13 cellular contexts compared by ENCODE assay signal in genomic region chr4:97500423-97500822, GRCh38.
A peak's percentile ranks its signal among the peaks of the same experiment; 100 is the strongest.
DNase-seq lines count a peak whose midpoint lies in the region; ATAC-seq lines count a peak whose summit lies in the region.
"Had no signal": no experiment of that assay in that cellular context is flagged by ENCODE, and none has a peak within 500 bp of the region (broad histone marks: within the 10 kb centered on the region; RNA-seq: fewer than 3 reads in every experiment).

No MANE protein-coding gene starts in this region.

- no peaks in the 10 kb centered on the region for H3K36me3 Mint-ChIP-seq in activated T-helper 17 cell treated with anti-CD3 and anti-CD28 coated beads, Interleukin-2, amount 50 U/mL, for 72 hours (ENCODE audit: low read depth)
- H3K36me3 Mint-ChIP-seq in effector memory CD8-positive, alpha-beta T cell (ENCODE audit: insufficient read depth), result no peaks in the 10 kb centered on the region
- H3K36me3 Mint-ChIP-seq: T-cell had no signal

- H3K27me3 Mint-ChIP-seq in activated T-helper 17 cell treated with anti-CD3 and anti-CD28 coated beads, Interleukin-2, amount 50 U/mL, for 72 hours, result no peaks in the 10 kb centered on the region
- H3K27me3 Mint-ChIP-seq in effector memory CD8-positive, alpha-beta T cell, result no peaks in the 10 kb centered on the region
- H3K27me3 Mint-ChIP-seq: T-cell had no signal

- no peaks in the 10 kb centered on the region for H3K9me3 Mint-ChIP-seq in activated T-helper 17 cell treated with anti-CD3 and anti-CD28 coated beads, Interleukin-2, amount 50 U/mL, for 72 hours
- no peaks in the 10 kb centered on the region for H3K9me3 Mint-ChIP-seq in effector memory CD8-positive, alpha-beta T cell

- no peak overlapping the region for H3K27ac Mint-ChIP-seq in activated T-helper 17 cell treated with anti-CD3 and anti-CD28 coated beads, Interleukin-2, amount 50 U/mL, for 72 hours
- H3K27ac Mint-ChIP-seq in effector memory CD8-positive, alpha-beta T cell, result no peak overlapping the region
- H3K27ac Mint-ChIP-seq: HFFc6, T-cell had no signal

- no peak overlapping the region for H3K4me3 Mint-ChIP-seq in activated T-helper 17 cell treated with anti-CD3 and anti-CD28 coated beads, Interleukin-2, amount 50 U/mL, for 72 hours
- H3K4me3 Mint-ChIP-seq in effector memory CD8-positive, alpha-beta T cell, result no peak overlapping the region
- H3K4me3 Mint-ChIP-seq: HFFc6, T-cell had no signal

- DNase-seq in dermis blood vessel endothelial cell (no peak), ureter (ENCODE audit: low spot score) (no peak)
- DNase-seq in effector memory CD8-positive, alpha-beta T cell, result no peak
- DNase-seq: AML-193; GDM1; HFFc6; stimulated activated naive CD8-positive, alpha-beta T cell treated with anti-CD3 and anti-CD28 coated beads, Interleukin-15, Interleukin-2, amounts not matched to agents 100 U/mL and 50 U/mL, for 24 hours; T-cell had no signal

- H3K4me1 Mint-ChIP-seq in activated T-helper 17 cell treated with anti-CD3 and anti-CD28 coated beads, Interleukin-2, amount 50 U/mL, for 72 hours, result no peaks in the 10 kb centered on the region
- no peaks in the 10 kb centered on the region for H3K4me1 Mint-ChIP-seq in effector memory CD8-positive, alpha-beta T cell (ENCODE audit: low read depth in 2 of 2)
- H3K4me1 Mint-ChIP-seq: T-cell had no signal

- peak; percentile 89 for ATAC-seq in GM18517 (IDR thresholded peaks at IDR 0.05; ENCODE audit: unreplicated experiment)
- ATAC-seq in GM21360 (IDR thresholded peaks at IDR 0.05; ENCODE audit: unreplicated experiment), result peak; percentile 91
- ATAC-seq in HG02970 (IDR thresholded peaks at IDR 0.05; ENCODE audit: low FRiP score, unreplicated experiment), result peak; percentile 99
- peak; percentile 99 for ATAC-seq in HG03571 (IDR thresholded peaks at IDR 0.05; ENCODE audit: unreplicated experiment)
- no peak for ATAC-seq in activated T-helper 17 cell treated with anti-CD3 and anti-CD28 coated beads, Interleukin-2, amount 50 U/mL, for 72 hours (replicated peaks)
- ATAC-seq in effector memory CD8-positive, alpha-beta T cell (replicated peaks), result no peak
- ATAC-seq: stimulated activated naive CD8-positive, alpha-beta T cell treated with anti-CD3 and anti-CD28 coated beads, Interleukin-15, Interleukin-2, amounts not matched to agents 100 U/mL and 50 U/mL, for 24 hours; T-cell had no signal

Comparison
In these comparisons a context has a peak if more than half of its experiments do, and no peak if none do; other contexts are left out.
1. ATAC-seq: peak in GM18517 (single experiment), GM21360 (single experiment), HG02970 (single experiment) and HG03571 (single experiment); none in activated T-helper 17 cell treated with anti-CD3 and anti-CD28 coated beads, Interleukin-2, amount 50 U/mL, for 72 hours (single experiment) and effector memory CD8-positive, alpha-beta T cell (single experiment).